1 cellular context compared by ENCODE assay signal in genomic region chr3:149233323-149233722, GRCh38.
TF ChIP-seq lines count a peak whose summit lies in the region.

No MANE protein-coding gene starts in this region.

TF ChIP-seq in H1, 55 proteins besides CTCF, POLR2A, EP300 and RAD21:
- no peak for TF ChIP-seq JUN (IDR thresholded peaks at IDR 0.05; ENCODE audit: low read depth, low read length)
- no peak for TF ChIP-seq PHF8 (conservative IDR thresholded peaks at IDR 0.05; ENCODE audit: low read depth, low read length)
- no peak for TF ChIP-seq HDAC6 (IDR thresholded peaks at IDR 0.05; ENCODE audit: low read depth, low read length)
- no peak for TF ChIP-seq RFX5 (IDR thresholded peaks at IDR 0.05; ENCODE audit: borderline replicate concordance, low read depth, low read length)
- TF ChIP-seq RXRA (IDR thresholded peaks at IDR 0.05; ENCODE audit: insufficient read depth, low read depth, low read length), result no peak
- no peak for TF ChIP-seq CREB1 (IDR thresholded peaks at IDR 0.05)
- no peak for TF ChIP-seq E2F6 (IDR thresholded peaks at IDR 0.05)
- no peak for TF ChIP-seq BRCA1 (IDR thresholded peaks at IDR 0.05; ENCODE audit: low read depth, low read length)
- TF ChIP-seq SIRT6 (IDR thresholded peaks at IDR 0.05; ENCODE audit: low read length), result no peak
- no peak for TF ChIP-seq KDM4A (IDR thresholded peaks at IDR 0.05; ENCODE audit: low read depth, low read length, severe bottlenecking)
